Comparison of ENCODE assay signal across 1 cellular context in the genomic region with DNA sequence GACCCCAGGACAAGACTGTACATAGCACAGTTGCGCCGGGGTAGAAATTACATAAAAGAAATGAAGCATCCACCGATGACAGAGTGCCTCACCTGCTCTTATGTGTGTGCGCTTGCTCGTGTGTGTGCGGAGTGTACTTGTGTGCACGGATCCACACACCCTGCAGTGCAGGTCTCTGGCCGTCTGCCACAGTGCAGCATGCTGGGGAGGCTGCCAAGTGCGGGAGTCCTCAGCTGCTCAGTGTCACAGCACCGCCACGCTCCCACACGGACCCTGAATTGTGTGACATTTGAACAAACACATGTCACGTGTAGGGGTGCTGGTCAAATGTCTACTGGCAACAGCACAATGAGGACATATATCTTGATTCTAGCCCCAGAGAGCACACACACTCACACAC.
TF ChIP-seq lines count a peak whose summit lies in the region.

No MANE protein-coding gene starts in this region.

TF ChIP-seq in GM23338, 12 proteins besides CTCF, POLR2A, EP300 and RAD21 (continued from another document):
- TF ChIP-seq, protein P1, sequence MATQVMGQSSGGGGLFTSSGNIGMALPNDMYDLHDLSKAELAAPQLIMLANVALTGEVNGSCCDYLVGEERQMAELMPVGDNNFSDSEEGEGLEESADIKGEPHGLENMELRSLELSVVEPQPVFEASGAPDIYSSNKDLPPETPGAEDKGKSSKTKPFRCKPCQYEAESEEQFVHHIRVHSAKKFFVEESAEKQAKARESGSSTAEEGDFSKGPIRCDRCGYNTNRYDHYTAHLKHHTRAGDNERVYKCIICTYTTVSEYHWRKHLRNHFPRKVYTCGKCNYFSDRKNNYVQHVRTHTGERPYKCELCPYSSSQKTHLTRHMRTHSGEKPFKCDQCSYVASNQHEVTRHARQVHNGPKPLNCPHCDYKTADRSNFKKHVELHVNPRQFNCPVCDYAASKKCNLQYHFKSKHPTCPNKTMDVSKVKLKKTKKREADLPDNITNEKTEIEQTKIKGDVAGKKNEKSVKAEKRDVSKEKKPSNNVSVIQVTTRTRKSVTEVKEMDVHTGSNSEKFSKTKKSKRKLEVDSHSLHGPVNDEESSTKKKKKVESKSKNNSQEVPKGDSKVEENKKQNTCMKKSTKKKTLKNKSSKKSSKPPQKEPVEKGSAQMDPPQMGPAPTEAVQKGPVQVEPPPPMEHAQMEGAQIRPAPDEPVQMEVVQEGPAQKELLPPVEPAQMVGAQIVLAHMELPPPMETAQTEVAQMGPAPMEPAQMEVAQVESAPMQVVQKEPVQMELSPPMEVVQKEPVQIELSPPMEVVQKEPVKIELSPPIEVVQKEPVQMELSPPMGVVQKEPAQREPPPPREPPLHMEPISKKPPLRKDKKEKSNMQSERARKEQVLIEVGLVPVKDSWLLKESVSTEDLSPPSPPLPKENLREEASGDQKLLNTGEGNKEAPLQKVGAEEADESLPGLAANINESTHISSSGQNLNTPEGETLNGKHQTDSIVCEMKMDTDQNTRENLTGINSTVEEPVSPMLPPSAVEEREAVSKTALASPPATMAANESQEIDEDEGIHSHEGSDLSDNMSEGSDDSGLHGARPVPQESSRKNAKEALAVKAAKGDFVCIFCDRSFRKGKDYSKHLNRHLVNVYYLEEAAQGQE (IDR thresholded peaks at IDR 0.05; ENCODE audit: unreplicated experiment): no peak
- TF ChIP-seq JUNB (IDR thresholded peaks at IDR 0.05; ENCODE audit: unreplicated experiment): no peak
- TF ChIP-seq ZNF331 (CRISPR knock-in tag; IDR thresholded peaks at IDR 0.05; ENCODE audit: low read depth): no peak
- no peak for TF ChIP-seq EZH2 (IDR thresholded peaks at IDR 0.05; ENCODE audit: low read depth, unreplicated experiment)
- no peak for TF ChIP-seq NANOG (IDR thresholded peaks at IDR 0.05; ENCODE audit: borderline replicate concordance)
- no peak for TF ChIP-seq CREB1 (CRISPR knock-in tag; IDR thresholded peaks at IDR 0.05; ENCODE audit: low read depth)
- TF ChIP-seq, protein P2, sequence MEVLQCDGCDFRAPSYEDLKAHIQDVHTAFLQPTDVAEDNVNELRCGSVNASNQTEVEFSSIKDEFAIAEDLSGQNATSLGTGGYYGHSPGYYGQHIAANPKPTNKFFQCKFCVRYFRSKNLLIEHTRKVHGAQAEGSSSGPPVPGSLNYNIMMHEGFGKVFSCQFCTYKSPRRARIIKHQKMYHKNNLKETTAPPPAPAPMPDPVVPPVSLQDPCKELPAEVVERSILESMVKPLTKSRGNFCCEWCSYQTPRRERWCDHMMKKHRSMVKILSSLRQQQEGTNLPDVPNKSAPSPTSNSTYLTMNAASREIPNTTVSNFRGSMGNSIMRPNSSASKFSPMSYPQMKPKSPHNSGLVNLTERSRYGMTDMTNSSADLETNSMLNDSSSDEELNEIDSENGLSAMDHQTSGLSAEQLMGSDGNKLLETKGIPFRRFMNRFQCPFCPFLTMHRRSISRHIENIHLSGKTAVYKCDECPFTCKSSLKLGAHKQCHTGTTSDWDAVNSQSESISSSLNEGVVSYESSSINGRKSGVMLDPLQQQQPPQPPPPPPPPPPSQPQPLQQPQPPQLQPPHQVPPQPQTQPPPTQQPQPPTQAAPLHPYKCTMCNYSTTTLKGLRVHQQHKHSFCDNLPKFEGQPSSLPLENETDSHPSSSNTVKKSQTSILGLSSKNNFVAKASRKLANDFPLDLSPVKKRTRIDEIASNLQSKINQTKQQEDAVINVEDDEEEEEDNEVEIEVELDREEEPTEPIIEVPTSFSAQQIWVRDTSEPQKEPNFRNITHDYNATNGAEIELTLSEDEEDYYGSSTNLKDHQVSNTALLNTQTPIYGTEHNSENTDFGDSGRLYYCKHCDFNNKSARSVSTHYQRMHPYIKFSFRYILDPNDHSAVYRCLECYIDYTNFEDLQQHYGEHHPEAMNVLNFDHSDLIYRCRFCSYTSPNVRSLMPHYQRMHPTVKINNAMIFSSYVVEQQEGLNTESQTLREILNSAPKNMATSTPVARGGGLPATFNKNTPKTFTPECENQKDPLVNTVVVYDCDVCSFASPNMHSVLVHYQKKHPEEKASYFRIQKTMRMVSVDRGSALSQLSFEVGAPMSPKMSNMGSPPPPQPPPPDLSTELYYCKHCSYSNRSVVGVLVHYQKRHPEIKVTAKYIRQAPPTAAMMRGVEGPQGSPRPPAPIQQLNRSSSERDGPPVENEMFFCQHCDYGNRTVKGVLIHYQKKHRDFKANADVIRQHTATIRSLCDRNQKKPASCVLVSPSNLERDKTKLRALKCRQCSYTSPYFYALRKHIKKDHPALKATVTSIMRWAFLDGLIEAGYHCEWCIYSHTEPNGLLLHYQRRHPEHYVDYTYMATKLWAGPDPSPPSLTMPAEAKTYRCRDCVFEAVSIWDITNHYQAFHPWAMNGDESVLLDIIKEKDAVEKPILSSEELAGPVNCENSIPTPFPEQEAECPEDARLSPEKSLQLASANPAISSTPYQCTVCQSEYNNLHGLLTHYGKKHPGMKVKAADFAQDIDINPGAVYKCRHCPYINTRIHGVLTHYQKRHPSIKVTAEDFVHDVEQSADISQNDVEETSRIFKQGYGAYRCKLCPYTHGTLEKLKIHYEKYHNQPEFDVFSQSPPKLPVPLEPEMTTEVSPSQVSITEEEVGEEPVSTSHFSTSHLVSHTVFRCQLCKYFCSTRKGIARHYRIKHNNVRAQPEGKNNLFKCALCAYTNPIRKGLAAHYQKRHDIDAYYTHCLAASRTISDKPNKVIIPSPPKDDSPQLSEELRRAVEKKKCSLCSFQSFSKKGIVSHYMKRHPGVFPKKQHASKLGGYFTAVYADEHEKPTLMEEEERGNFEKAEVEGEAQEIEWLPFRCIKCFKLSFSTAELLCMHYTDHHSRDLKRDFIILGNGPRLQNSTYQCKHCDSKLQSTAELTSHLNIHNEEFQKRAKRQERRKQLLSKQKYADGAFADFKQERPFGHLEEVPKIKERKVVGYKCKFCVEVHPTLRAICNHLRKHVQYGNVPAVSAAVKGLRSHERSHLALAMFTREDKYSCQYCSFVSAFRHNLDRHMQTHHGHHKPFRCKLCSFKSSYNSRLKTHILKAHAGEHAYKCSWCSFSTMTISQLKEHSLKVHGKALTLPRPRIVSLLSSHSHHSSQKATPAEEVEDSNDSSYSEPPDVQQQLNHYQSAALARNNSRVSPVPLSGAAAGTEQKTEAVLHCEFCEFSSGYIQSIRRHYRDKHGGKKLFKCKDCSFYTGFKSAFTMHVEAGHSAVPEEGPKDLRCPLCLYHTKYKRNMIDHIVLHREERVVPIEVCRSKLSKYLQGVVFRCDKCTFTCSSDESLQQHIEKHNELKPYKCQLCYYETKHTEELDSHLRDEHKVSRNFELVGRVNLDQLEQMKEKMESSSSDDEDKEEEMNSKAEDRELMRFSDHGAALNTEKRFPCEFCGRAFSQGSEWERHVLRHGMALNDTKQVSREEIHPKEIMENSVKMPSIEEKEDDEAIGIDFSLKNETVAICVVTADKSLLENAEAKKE (CRISPR knock-in tag; IDR thresholded peaks at IDR 0.05): no peak
TF ChIP-seq in GM23338: peak in this region for 0.
